ENCODE assay signal across 18 cellular contexts in genomic region chr13:51767100-51767499, GRCh38. TPM values are rescaled to one million over a fixed set of nuclear protein-coding genes. Genes with fewer than 3 reads are reported as not detected.
DNase-seq lines count a peak whose midpoint lies in the region; ATAC-seq and TF ChIP-seq lines count a peak whose summit lies in the region.
"Had no signal": no experiment of that assay in that cellular context is flagged by ENCODE, and none has a peak within 500 bp of the region (broad histone marks: within the 10 kb centered on the region; RNA-seq: fewer than 3 reads in every experiment).

No MANE protein-coding gene starts in this region.

- DNase-seq in SK-N-SH (no peak), HFFc6 (no peak), astrocyte of the spinal cord (ENCODE audit: low read depth, low spot score) (no peak), iPS-NIHi11 (ENCODE audit: low spot score) (peak; percentile 56), posterior vena cava (ENCODE audit: low spot score) (no peak), psoas muscle (no peak)
- DNase-seq in activated CD4-positive, alpha-beta T cell treated with anti-CD3 and anti-CD28 coated beads for 4 hours: no peak
- DNase-seq: activated CD4-positive, alpha-beta T cell treated with anti-CD3 and anti-CD28 coated beads, Interleukin-2, amount 10 ng/mL, durations not matched to agents 24 days and 14 days; Calu3; GOT3; left cardiac atrium; NCI-H2171; stimulated activated CD4-positive, alpha-beta T cell treated with anti-CD3 and anti-CD28 coated beads, Interleukin-1b, Interleukin-23, amount 100 ng/mL, for 48 hours; stimulated activated CD8-positive, alpha-beta memory T cell treated with anti-CD3 and anti-CD28 coated beads, Interleukin-4, amount 100 ng/mL, for 48 hours; trophoblast cell had no signal

- no peak overlapping the region for H3K4me2 ChIP-seq in SK-N-SH

- no peak overlapping the region for H2AFZ ChIP-seq in SK-N-SH (ENCODE audit: low read depth)

- H3F3A ChIP-seq in SK-N-SH (replicated peaks; ENCODE audit: insufficient read depth): peaks cover 10% of the 10 kb centered on the region

- no peak overlapping the region; a peak in 1 of 4 replicates for H3K27ac ChIP-seq in SK-N-SH (ENCODE audit: low read depth in 2 of 2, low read length in 1 of 2)
- no peak overlapping the region for H3K27ac ChIP-seq in psoas muscle
- H3K27ac ChIP-seq: HL-60 had no signal

- peaks cover 20% of the 10 kb centered on the region for H3K36me3 Mint-ChIP-seq in HFFc6 (ENCODE audit: low read depth)

- intact Hi-C loops in posterior vena cava (cut with DNase I) (no loop called here), psoas muscle (cut with DNase I) (no loop called here)

- H3K4me1 Mint-ChIP-seq in HFFc6 (ENCODE audit: low read depth): peaks cover 35% of the 10 kb centered on the region

- H3K36me3 ChIP-seq in SK-N-SH (replicated peaks in 1 of 2; ENCODE audit: control insufficient read depth in 1 of 2, insufficient read depth in 2 of 2, low read length in 1 of 2) (peaks cover 16 to 21% of the 10 kb centered on the region in 2 experiments), psoas muscle (ENCODE audit: insufficient read depth in 1 of 2, low read depth in 1 of 2) (peaks cover 0 to 11% of the 10 kb centered on the region in 2 donors)

- H4K20me1 ChIP-seq in SK-N-SH (ENCODE audit: insufficient read depth): no peaks in the 10 kb centered on the region

- no peak overlapping the region for H3K4me3 ChIP-seq in SK-N-SH (ENCODE audit: low read depth in 2 of 2, low read length in 1 of 2)
- H3K4me3 ChIP-seq in astrocyte of the spinal cord (ENCODE audit: low read depth, low read length): no peak overlapping the region
- H3K4me3 ChIP-seq in psoas muscle: no peak overlapping the region
- H3K4me3 ChIP-seq: ascending aorta had no signal

- H3K27ac Mint-ChIP-seq in HFFc6: no peak overlapping the region

- H3K9me2 ChIP-seq in SK-N-SH: no peaks in the 10 kb centered on the region

- POLR2A ChIA-PET in SK-N-SH (lab: Yijun Ruan, JAX): no interaction called here

- 91% methylated on average over 4 of the region's 8 CpGs for WGBS in SK-N-SH (ENCODE audit: low lambda C conversion rate)
- WGBS in psoas muscle, 3 donors: 88 to 90% (median 90%) methylated on average over 8 of the region's 8 CpGs

- H3K9ac ChIP-seq in SK-N-SH: no peak overlapping the region

- no peak overlapping the region for H3K4me3 Mint-ChIP-seq in HFFc6
- H3K4me3 Mint-ChIP-seq: activated CD4-positive, alpha-beta T cell treated with anti-CD3 and anti-CD28 coated beads, Interleukin-2, amount 10 ng/mL, durations not matched to agents 24 days and 14 days had no signal

- H3K79me2 ChIP-seq in SK-N-SH (ENCODE audit: insufficient read depth): no peaks in the 10 kb centered on the region

- 0 out of 2 replicates have a peak, but pooled peaks have one; percentile 15 for TF ChIP-seq RAD21 in SK-N-SH (IDR thresholded peaks at IDR 0.05; ENCODE audit: low read length)

- TF ChIP-seq EP300 in SK-N-SH (IDR thresholded peaks at IDR 0.05; ENCODE audit: borderline replicate concordance in 1 of 2, low read depth in 1 of 2, low read length in 1 of 2): no peak

- CTCF ChIA-PET in SK-N-SH (lab: Yijun Ruan, JAX): interaction anchor here (1.1 to 1.5 kb wide), 2 partner anchors 10 to 31 kb away, joined by 3 to 4 read pairs; no protein-coding TSS in a partner anchor

- no peak for ATAC-seq in SK-N-SH treated with all-trans-retinoic acid at 6 μM for 48 hours
- ATAC-seq in psoas muscle: no peak
- ATAC-seq: left cardiac atrium had no signal

- H3K9me3 ChIP-seq in SK-N-SH (no peaks in the 10 kb centered on the region), psoas muscle (no peaks in the 10 kb centered on the region)
- H3K9me3 ChIP-seq: ascending aorta had no signal

- H3K4me1 ChIP-seq in SK-N-SH (ENCODE audit: control insufficient read depth in 1 of 2, insufficient read depth in 2 of 2, low read depth in 1 of 2, low read length in 1 of 2) (peaks cover 10% of the 10 kb centered on the region in 2 experiments; a peak in 3 of 4 replicates), psoas muscle (no peaks in the 10 kb centered on the region)

- TF ChIP-seq CTCF in SK-N-SH (IDR thresholded peaks at IDR 0.05): peak; percentile 27
- TF ChIP-seq CTCF in HFFc6 (IDR thresholded peaks at IDR 0.05): peak; percentile 48
- TF ChIP-seq CTCF in astrocyte of the spinal cord (IDR thresholded peaks at IDR 0.05; ENCODE audit: low read depth, low read length): peak; percentile 13
- TF ChIP-seq CTCF in psoas muscle (IDR thresholded peaks at IDR 0.05): no peak

- in situ Hi-C loops in astrocyte of the spinal cord (cut with HindIII; ENCODE audit: low sequenced_read_pairs): no loop called here

- H3K27me3 Mint-ChIP-seq in HFFc6 (ENCODE audit: insufficient read depth): peaks cover 4% of the 10 kb centered on the region; the same call in 1 of the 2 replicates
- H3K27me3 Mint-ChIP-seq: activated CD4-positive, alpha-beta T cell treated with anti-CD3 and anti-CD28 coated beads, Interleukin-2, amount 10 ng/mL, durations not matched to agents 24 days and 14 days had no signal

- no peaks in the 10 kb centered on the region for H3K9me3 Mint-ChIP-seq in HFFc6
- H3K9me3 Mint-ChIP-seq: activated CD4-positive, alpha-beta T cell treated with anti-CD3 and anti-CD28 coated beads, Interleukin-2, amount 10 ng/mL, durations not matched to agents 24 days and 14 days had no signal

- H3K27me3 ChIP-seq in SK-N-SH (ENCODE audit: insufficient read depth) (no peaks in the 10 kb centered on the region), psoas muscle (ENCODE audit: insufficient read depth in 3 of 3, low read length in 2 of 3) (no peaks in the 10 kb centered on the region)
- H3K27me3 ChIP-seq: ascending aorta had no signal

TF ChIP-seq in SK-N-SH, 30 proteins besides CTCF, POLR2A, EP300 and RAD21:
- TF ChIP-seq SMC3 (IDR thresholded peaks at IDR 0.05; ENCODE audit: low read depth, low read length) (peak; percentile 27; the same call in 1 of the 2 replicates), JUND (IDR thresholded peaks at IDR 0.05) (no peak)

TF ChIP-seq in SK-N-SH treated with all-trans-retinoic acid at 6 μM for 48 hours, 23 proteins besides CTCF, POLR2A, EP300 and RAD21:
- TF ChIP-seq GLIS3 (CRISPR knock-in tag; IDR thresholded peaks at IDR 0.05) (no peak), PATZ1 (CRISPR knock-in tag; IDR thresholded peaks at IDR 0.05; ENCODE audit: borderline replicate concordance) (no peak), RARB (CRISPR knock-in tag; IDR thresholded peaks at IDR 0.05) (no peak), TOX (CRISPR knock-in tag; IDR thresholded peaks at IDR 0.05; ENCODE audit: borderline replicate concordance) (no peak), ZC3H10 (CRISPR knock-in tag; IDR thresholded peaks at IDR 0.05) (no peak), CREB5 (CRISPR knock-in tag; IDR thresholded peaks at IDR 0.05; ENCODE audit: low read depth) (no peak), ARNTL (CRISPR knock-in tag; IDR thresholded peaks at IDR 0.05; ENCODE audit: borderline replicate concordance, low read depth) (no peak), ZFP3 (CRISPR knock-in tag; IDR thresholded peaks at IDR 0.05) (no peak), ZFP30 (CRISPR knock-in tag; IDR thresholded peaks at IDR 0.05) (no peak), BACH2 (CRISPR knock-in tag; IDR thresholded peaks at IDR 0.05; ENCODE audit: borderline replicate concordance) (no peak), ZNF565 (CRISPR knock-in tag; conservative IDR thresholded peaks at IDR 0.05; ENCODE audit: low read depth) (no peak), SNAI2 (CRISPR knock-in tag; IDR thresholded peaks at IDR 0.05) (no peak), OSR1 (CRISPR knock-in tag; IDR thresholded peaks at IDR 0.05) (no peak), ESRRG (CRISPR knock-in tag; IDR thresholded peaks at IDR 0.05) (no peak), TCF4 (CRISPR knock-in tag; IDR thresholded peaks at IDR 0.05; ENCODE audit: borderline replicate concordance) (no peak), ZNF70 (CRISPR knock-in tag; IDR thresholded peaks at IDR 0.05) (no peak)

RNA-seq across cellular contexts. Expression of gene DHRS12, which starts 36.9 kb away (rescaled TPM):
- polyA plus RNA-seq in SK-N-SH (2012; rRNA removed): 8.2 and 9.6 TPM in 2 replicates
- polyA plus RNA-seq in SK-N-SH (2012; cell fraction: cytosol; rRNA removed): 7.9 and 8.7 TPM in 2 replicates
- polyA plus RNA-seq in SK-N-SH (2012; cell fraction: nucleus; rRNA removed): 16.4 and 17.1 TPM in 2 replicates
- 1 to 10 TPM; 1.9 to 2.7 (median 2.4) TPM for total RNA-seq in HFFc6 (2021; fragmentation: NEBNext Ultra II Directional; extraction: Animal tissue kit (Norgen Biotek cat#: 25700))
- 10 to 100 TPM in 1 of 2 donors, 1 to 10 TPM in 1; 9.9 to 11.1 TPM for total RNA-seq in posterior vena cava
- total RNA-seq in psoas muscle: 10 to 100 TPM in 1 of 4 donors, 1 to 10 TPM in 3; 4.1 to 10.1 (median 6.9) TPM
- 1 to 10 TPM; 3.4 to 4.9 (median 3.4) TPM for polyA plus RNA-seq in psoas muscle
